Comparison of ENCODE assay signal across 33 cellular contexts in genomic region chr13:44063881-44064280, GRCh38.
"Had no signal": no experiment of that assay in that cellular context is flagged by ENCODE, and none has a peak within 500 bp of the region (broad histone marks: within the 10 kb centered on the region; RNA-seq: fewer than 3 reads in every experiment).

No MANE protein-coding gene starts in this region.

- H3K27ac Mint-ChIP-seq: activated B cell treated with CpG ODN at 0.5 μM for 24 hours; activated CD4-positive, alpha-beta memory T cell treated with anti-CD3 and anti-CD28 coated beads for 36 hours; activated naive CD4-positive, alpha-beta T cell treated with anti-CD3 and anti-CD28 coated beads for 36 hours; activated naive CD4-positive, alpha-beta T cell treated with anti-CD3 and anti-CD28 coated beads, Interleukin-2, amount 50 U/mL, for 72 hours; activated T-helper 1 cell treated with anti-CD3 and anti-CD28 coated beads, Interleukin-12 subunit alpha, Interleukin-12 subunit beta, Interleukin-2, Interleukin-4 antibody, amounts not matched to agents 30 ng/mL and 10 ng/mL and 1 ng/mL, durations not matched to agents 14 hours and 24 hours and 36 hours had no signal

- H3K4me1 Mint-ChIP-seq: activated B cell treated with CpG ODN at 0.5 μM for 24 hours; central memory CD8-positive, alpha-beta T cell had no signal

- H3K4me3 Mint-ChIP-seq: activated B cell treated with CpG ODN at 0.5 μM for 24 hours; activated CD4-positive, alpha-beta memory T cell treated with anti-CD3 and anti-CD28 coated beads for 36 hours; activated naive CD4-positive, alpha-beta T cell treated with anti-CD3 and anti-CD28 coated beads for 36 hours; activated T-cell treated with anti-CD3 and anti-CD28 coated beads, Interleukin-2, amount 50 U/mL, for 4 hours; activated T-helper 1 cell treated with anti-CD3 and anti-CD28 coated beads, Interleukin-12 subunit alpha, Interleukin-12 subunit beta, Interleukin-2, Interleukin-4 antibody, amounts not matched to agents 30 ng/mL and 10 ng/mL and 1 ng/mL, durations not matched to agents 14 hours and 24 hours and 36 hours; central memory CD8-positive, alpha-beta T cell had no signal

- ATAC-seq: activated naive CD4-positive, alpha-beta T cell treated with anti-CD3 and anti-CD28 coated beads, Interleukin-2, amount 50 U/mL, for 72 hours; activated T-cell treated with anti-CD3 and anti-CD28 coated beads, Interleukin-2, amount 50 U/mL, for 4 hours had no signal

- DNase-seq: activated B cell treated with CpG ODN at 0.5 μM for 24 hours; activated CD4-positive, alpha-beta memory T cell treated with anti-CD3 and anti-CD28 coated beads for 36 hours; activated CD4-positive, alpha-beta T cell treated with anti-CD3 and anti-CD28 coated beads for 4 hours; activated CD4-positive, alpha-beta T cell treated with anti-CD3 and anti-CD28 coated beads, Interleukin-2, amount 50 U/mL, for 1 hour; activated CD4-positive, CD25-positive, alpha-beta regulatory T cell treated with anti-CD3 and anti-CD28 coated beads, Interleukin-2, amount 50 U/mL, for 72 hours; activated CD8-positive, alpha-beta memory T cell treated with anti-CD3 and anti-CD28 coated beads, Interleukin-2, amount 50 U/mL, for 4 hours; activated gamma-delta T cell treated with Interleukin-2 at 50 U/mL for 16 hours; activated naive CD4-positive, alpha-beta T cell treated with anti-CD3 and anti-CD28 coated beads for 36 hours; activated T-cell treated with anti-CD3 and anti-CD28 coated beads for 4 hours; activated T-cell treated with anti-CD3 and anti-CD28 coated beads, Interleukin-2, amount 50 U/mL, for 4 hours; amygdala; Kasumi-1; NCI-H1092 treated with DMSO at 0.1 percent for 48 hours; NCI-H1417; NCI-H146; NCI-H187; NCI-H2029 treated with DMSO at 0.1 percent for 48 hours; NCI-H2107; NCI-H2171; NCI-H510A; NCI-H526; NCI-H748 treated with DMSO at 0.1 percent for 48 hours; NK-92 treated with Interleukin-12 subunit alpha and Interleukin-12 subunit beta, amount 100 ng/mL, for 24 hours; Right ventricle myocardium superior; SW 1271; T-helper 1 cell; T-helper 2 cell; T-helper 9 cell had no signal

- H3K36me3 ChIP-seq: ascending aorta, cardiac muscle cell had no signal

- H3K36me3 Mint-ChIP-seq: activated CD4-positive, alpha-beta memory T cell treated with anti-CD3 and anti-CD28 coated beads for 36 hours; activated naive CD4-positive, alpha-beta T cell treated with anti-CD3 and anti-CD28 coated beads, Interleukin-2, amount 50 U/mL, for 72 hours had no signal

- H3K4me3 ChIP-seq: ascending aorta, cardiac muscle cell had no signal

- H3K9me3 Mint-ChIP-seq: activated B cell treated with CpG ODN at 0.5 μM for 24 hours; activated CD4-positive, alpha-beta memory T cell treated with anti-CD3 and anti-CD28 coated beads for 36 hours; activated naive CD4-positive, alpha-beta T cell treated with anti-CD3 and anti-CD28 coated beads for 36 hours; activated naive CD4-positive, alpha-beta T cell treated with anti-CD3 and anti-CD28 coated beads, Interleukin-2, amount 50 U/mL, for 72 hours; activated T-cell treated with anti-CD3 and anti-CD28 coated beads, Interleukin-2, amount 50 U/mL, for 4 hours; activated T-helper 1 cell treated with anti-CD3 and anti-CD28 coated beads, Interleukin-12 subunit alpha, Interleukin-12 subunit beta, Interleukin-2, Interleukin-4 antibody, amounts not matched to agents 30 ng/mL and 10 ng/mL and 1 ng/mL, durations not matched to agents 14 hours and 24 hours and 36 hours; central memory CD8-positive, alpha-beta T cell had no signal

- H3K27me3 ChIP-seq: ascending aorta, cardiac muscle cell had no signal
